Comparison of ENCODE assay signal across 15 cellular contexts in the genomic region with DNA sequence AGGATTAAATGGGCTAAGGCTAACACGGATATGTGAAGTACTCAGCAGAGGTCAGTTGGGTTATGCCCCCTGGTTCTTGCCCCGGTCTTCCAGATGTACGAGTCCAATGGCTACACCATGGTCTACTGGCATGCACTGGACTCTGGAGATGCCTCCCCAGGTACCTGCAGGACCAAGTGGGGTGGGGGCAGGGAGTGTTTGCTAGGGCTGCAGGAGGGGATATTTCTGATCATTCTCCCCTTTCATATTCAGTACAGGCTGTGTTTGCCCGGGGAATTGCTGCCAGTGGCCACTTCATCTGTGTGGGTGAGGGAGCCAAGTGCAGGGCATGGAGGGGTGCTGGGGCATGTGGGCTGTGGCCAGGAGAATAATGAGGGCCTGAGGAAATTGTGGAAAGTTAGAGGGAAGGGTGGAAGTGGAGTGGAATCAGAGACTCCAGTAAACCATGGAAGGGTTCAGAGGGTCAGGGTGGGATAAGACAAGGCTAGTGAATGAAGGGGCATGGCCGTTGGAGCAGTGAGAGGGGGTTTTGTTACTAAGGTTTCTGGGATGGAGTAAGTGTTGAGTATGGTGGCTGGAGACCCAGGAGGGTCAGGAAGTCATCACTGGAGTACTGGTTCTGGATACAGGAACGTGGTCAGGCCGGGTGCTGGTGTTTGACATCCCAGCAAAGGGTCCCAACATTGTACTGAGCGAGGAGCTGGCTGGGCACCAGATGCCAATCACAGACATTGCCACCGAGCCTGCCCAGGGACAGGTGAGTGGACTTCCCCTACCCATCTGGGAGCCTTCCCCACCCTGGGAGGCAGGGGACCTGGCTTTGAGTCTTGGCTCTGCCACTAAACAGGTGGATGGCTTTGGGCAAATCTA. TPM values are rescaled to one million over a fixed set of nuclear protein-coding genes. Genes with fewer than 3 reads are reported as not detected.
DNase-seq lines count a peak whose midpoint lies in the region; ATAC-seq, FAIRE-seq and TF ChIP-seq lines count a peak whose summit lies in the region.
"Had no signal": no experiment of that assay in that cellular context is flagged by ENCODE, and none has a peak within 500 bp of the region (broad histone marks: within the 10 kb centered on the region; RNA-seq: fewer than 3 reads in every experiment).

No MANE protein-coding gene starts in this region.

- H4K5ac ChIP-seq in IMR-90 (ENCODE audit: low read depth, low read length) = no peak overlapping the region

- peaks cover 2% of the 10 kb centered on the region for H3K36me3 ChIP-seq in Caco-2 (ENCODE audit: control insufficient read depth, insufficient read depth, low read length)
- peaks cover 35% of the 10 kb centered on the region for H3K36me3 ChIP-seq in IMR-90 (ENCODE audit: control insufficient read depth, insufficient read depth, low read length)
- H3K36me3 ChIP-seq in GM12878 (ENCODE audit: control insufficient read depth in 2 of 2, insufficient read depth in 2 of 2, low read length in 1 of 2) = peaks cover 0 to 12% of the 10 kb centered on the region in 2 experiments; a peak in 1 of 4 replicates
- H3K36me3 ChIP-seq: colonic mucosa had no signal

- no peak for TF ChIP-seq CTCF in Caco-2 (IDR thresholded peaks at IDR 0.05; ENCODE audit: insufficient read depth in 1 of 2, low read depth in 1 of 2, low read length in 1 of 2, severe bottlenecking in 1 of 2, unreplicated experiment in 1 of 2)
- TF ChIP-seq CTCF in IMR-90 (conservative IDR thresholded peaks at IDR 0.05; ENCODE audit: low read depth, low read length) = no peak
- TF ChIP-seq CTCF in GM12878 (IDR thresholded peaks at IDR 0.05 in 2 of 3, conservative IDR thresholded peaks at IDR 0.05 in 1 of 3; ENCODE audit: control insufficient read depth in 2 of 3, extremely low read depth in 1 of 3, insufficient read depth in 1 of 3, low read depth in 3 of 3, low read length in 3 of 3) = no peak

- no peak overlapping the region for H2BK120ac ChIP-seq in IMR-90 (ENCODE audit: low read depth, low read length)

- H2BK5ac ChIP-seq in IMR-90 (ENCODE audit: low read depth, low read length, poor library complexity, severe bottlenecking) = no peak overlapping the region

- H4K8ac ChIP-seq in IMR-90 (ENCODE audit: low read depth in 2 of 2, low read length in 2 of 2) = no peak overlapping the region

- no peaks in the 10 kb centered on the region for H3K27me3 ChIP-seq in Caco-2 (replicated peaks; ENCODE audit: control insufficient read depth, insufficient read depth, low read length)
- no peaks in the 10 kb centered on the region for H3K27me3 ChIP-seq in IMR-90 (ENCODE audit: control insufficient read depth, insufficient read depth, low read length)
- no peaks in the 10 kb centered on the region for H3K27me3 ChIP-seq in GM12878 (replicated peaks in 1 of 2; ENCODE audit: control insufficient read depth in 2 of 2, insufficient read depth in 2 of 2, low read length in 1 of 2)
- H3K27me3 ChIP-seq: colonic mucosa, MG63, pancreas had no signal

- H3K9me3 Mint-ChIP-seq in Caco-2 (ENCODE audit: unreplicated experiment) = no peaks in the 10 kb centered on the region
- no peaks in the 10 kb centered on the region for H3K9me3 Mint-ChIP-seq in natural killer cell treated with Interleukin-12 subunit alpha and Interleukin-12 subunit beta and Interleukin-15 and Interleukin-18, amount 100 ng/mL, for 72 hours

- H3K79me1 ChIP-seq in IMR-90 (ENCODE audit: low read depth in 1 of 2, low read length in 2 of 2) = peaks cover 2 to 8% of the 10 kb centered on the region in 2 experiments; a peak in 2 of 4 replicates

- H3K9ac ChIP-seq in IMR-90 (ENCODE audit: low read depth, low read length) (no peak overlapping the region), GM12878 (ENCODE audit: control insufficient read depth, insufficient read depth, low read length) (no peak overlapping the region)

- H3K23ac ChIP-seq in IMR-90 (ENCODE audit: low read depth, low read length) = no peak overlapping the region

- peak overlapping the region; percentile 98 for H3K27ac Mint-ChIP-seq in Caco-2 (ENCODE audit: unreplicated experiment)
- H3K27ac Mint-ChIP-seq in natural killer cell treated with Interleukin-12 subunit alpha and Interleukin-12 subunit beta and Interleukin-15 and Interleukin-18, amount 100 ng/mL, for 72 hours = peak overlapping the region; percentile 90 to 96

- FAIRE-seq in GM12878 (lab: Jason Lieb, UNC) = no peak
- FAIRE-seq: G401.6, pancreas had no signal

- no peaks in the 10 kb centered on the region for H3K4me1 ChIP-seq in Caco-2
- H3K4me1 ChIP-seq in IMR-90 (ENCODE audit: control insufficient read depth, insufficient read depth, low read length) = peaks cover 3% of the 10 kb centered on the region
- H3K4me1 ChIP-seq in GM12878 (ENCODE audit: control insufficient read depth, insufficient read depth, low read length) = peaks cover 22% of the 10 kb centered on the region
- H3K4me1 ChIP-seq: colonic mucosa had no signal

- peaks cover 8% of the 10 kb centered on the region for H3K27me3 Mint-ChIP-seq in Caco-2 (ENCODE audit: insufficient read depth, unreplicated experiment)
- no peaks in the 10 kb centered on the region for H3K27me3 Mint-ChIP-seq in natural killer cell treated with Interleukin-12 subunit alpha and Interleukin-12 subunit beta and Interleukin-15 and Interleukin-18, amount 100 ng/mL, for 72 hours

- peak overlapping the region; percentile 96 for H3K4me3 Mint-ChIP-seq in Caco-2 (ENCODE audit: unreplicated experiment)
- H3K4me3 Mint-ChIP-seq in natural killer cell treated with Interleukin-12 subunit alpha and Interleukin-12 subunit beta and Interleukin-15 and Interleukin-18, amount 100 ng/mL, for 72 hours = peak overlapping the region; percentile 95

- dilution Hi-C loops in IMR-90 (cut with HindIII; ENCODE audit: low sequenced_read_pairs, unreplicated experiment) = no loop called here

- H3K56ac ChIP-seq in IMR-90 (ENCODE audit: extremely low read depth, insufficient read depth, low read length) = no peak overlapping the region

- H3K27ac ChIP-seq in IMR-90 (ENCODE audit: insufficient read depth, low read length) (no peak overlapping the region), GM12878 (ENCODE audit: control insufficient read depth, insufficient read depth) (no peak overlapping the region)
- H3K27ac ChIP-seq: C4-2B, colonic mucosa, pancreas, SJCRH30 had no signal

- peaks cover 7% of the 10 kb centered on the region for H3K9me1 ChIP-seq in IMR-90 (ENCODE audit: insufficient read depth, low read length)

- H3K36me3 Mint-ChIP-seq in Caco-2 (ENCODE audit: insufficient read depth, unreplicated experiment) = peaks cover 69% of the 10 kb centered on the region
- H3K36me3 Mint-ChIP-seq in natural killer cell treated with Interleukin-12 subunit alpha and Interleukin-12 subunit beta and Interleukin-15 and Interleukin-18, amount 100 ng/mL, for 72 hours = no peaks in the 10 kb centered on the region

- no peaks in the 10 kb centered on the region for H3K9me3 ChIP-seq in Caco-2
- no peaks in the 10 kb centered on the region for H3K9me3 ChIP-seq in IMR-90 (ENCODE audit: control insufficient read depth, insufficient read depth, low read length)
- H3K9me3 ChIP-seq in GM12878 (replicated peaks; ENCODE audit: control insufficient read depth, insufficient read depth, low read length) = no peaks in the 10 kb centered on the region
- H3K9me3 ChIP-seq: colonic mucosa, lower lobe of right lung, MG63, pancreas, SJCRH30 had no signal

- peaks cover 14% of the 10 kb centered on the region for H3K4me1 Mint-ChIP-seq in Caco-2 (ENCODE audit: low read depth, unreplicated experiment)
- H3K4me1 Mint-ChIP-seq in natural killer cell treated with Interleukin-12 subunit alpha and Interleukin-12 subunit beta and Interleukin-15 and Interleukin-18, amount 100 ng/mL, for 72 hours (ENCODE audit: low read depth in 2 of 2) = peaks cover 21 to 24% of the 10 kb centered on the region in 2 donors

- peak overlapping the region; percentile 13 for H2AK9ac ChIP-seq in IMR-90 (replicated peaks; ENCODE audit: low read depth, low read length, poor library complexity)

- no peak for ATAC-seq in IMR-90 (ENCODE audit: low read depth)
- ATAC-seq in GM12878 = no peak
- no peak for ATAC-seq in natural killer cell treated with Interleukin-12 subunit alpha and Interleukin-12 subunit beta and Interleukin-15 and Interleukin-18, amount 100 ng/mL, for 72 hours
- ATAC-seq in esophagus mucosa = no peak
- ATAC-seq in HG03439 (IDR thresholded peaks at IDR 0.05; ENCODE audit: unreplicated experiment) = no peak
- ATAC-seq: lower lobe of right lung, pancreas had no signal

- TF ChIP-seq RAD21 in IMR-90 (IDR thresholded peaks at IDR 0.05; ENCODE audit: low read length) (no peak), GM12878 (IDR thresholded peaks at IDR 0.05; ENCODE audit: insufficient read depth, low read depth, low read length) (no peak)

- SMC1A ChIA-PET in GM12878 (lab: Charles Lee; ENCODE audit: uncharacterized antibody, unreplicated experiment) = interaction anchor here (1.6 kb wide), 1 partner anchor 8 kb away, joined by 4 read pairs; no protein-coding TSS in a partner anchor

- CTCF ChIA-PET in Caco-2 (lab: Charles Lee) = interaction anchor here (0.5 kb wide), 1 partner anchor 34 kb away, joined by 6 read pairs; no protein-coding TSS in a partner anchor
- CTCF ChIA-PET in IMR-90 (lab: Yijun Ruan, JAX) = no interaction called here
- CTCF ChIA-PET in GM12878 (lab: Yijun Ruan, JAX) = no interaction called here

- H2AFZ ChIP-seq in IMR-90 (replicated peaks; ENCODE audit: low read length, poor library complexity) = peak overlapping the region; percentile 5
- no peak overlapping the region for H2AFZ ChIP-seq in GM12878 (ENCODE audit: control insufficient read depth, low read depth, low read length)

- H2BK15ac ChIP-seq in IMR-90 (ENCODE audit: low read depth, low read length) = no peak overlapping the region

- no TSS peak for BruUV-seq in Caco-2 (replicated peaks; lab: Mats Ljungman, UMichigan)
- no TSS peak for BruUV-seq in IMR-90 (replicated peaks; lab: Mats Ljungman, UMichigan)
- BruUV-seq in GM12878 (replicated peaks; lab: Mats Ljungman, UMichigan) = no TSS peak

- POLR2A ChIA-PET in Caco-2 (lab: Charles Lee) (interaction anchor here (1.1 kb wide), 1 partner anchor 17 kb away, joined by 7 read pairs; no protein-coding TSS in a partner anchor), IMR-90 (lab: Charles Lee; ENCODE audit: unreplicated experiment) (no interaction called here), GM12878 (lab: Charles Lee) (interaction anchor here (0.7 to 0.9 kb wide), 2 partner anchors 15 to 17 kb away, joined by 3 read pairs; no protein-coding TSS in a partner anchor)

- H3K18ac ChIP-seq in IMR-90 (ENCODE audit: low read depth, low read length) = no peak overlapping the region

- no peak overlapping the region for H3K4me3 ChIP-seq in Caco-2 (ENCODE audit: low read depth, low read length)
- no peak overlapping the region for H3K4me3 ChIP-seq in IMR-90 (ENCODE audit: insufficient read depth, low read depth, low read length)
- H3K4me3 ChIP-seq in GM12878 = peak overlapping the region; percentile 1; the same call in 1 of the 2 replicates
- H3K4me3 ChIP-seq: colonic mucosa, lower lobe of right lung, MG63, pancreas, SJCRH30 had no signal

- H3K14ac ChIP-seq in IMR-90 (replicated peaks; ENCODE audit: low read depth, low read length) = no peak overlapping the region

- DNase-seq in Caco-2 (no peak), IMR-90 (no peak), GM12878 (ENCODE audit: low read depth, low spot score) (no peak), SW480 (ENCODE audit: low spot score) (no peak), T1000 (lab: John Stamatoyannopoulos, UW) (no peak)
- no peak for DNase-seq in natural killer cell treated with Interleukin-12 subunit alpha and Interleukin-12 subunit beta and Interleukin-15 and Interleukin-18, amount 100 ng/mL, for 72 hours (ENCODE audit: low spot score)
- DNase-seq: colonic mucosa, lower lobe of right lung, MG63, SJCRH30 had no signal

- H4K20me1 ChIP-seq in IMR-90 (ENCODE audit: insufficient read depth, low read length) = 0 out of 2 replicates have a peak, but pooled peaks cover 3% of the 10 kb centered on the region
- no peaks in the 10 kb centered on the region for H4K20me1 ChIP-seq in GM12878 (ENCODE audit: control insufficient read depth, insufficient read depth)

- no peak overlapping the region for H3K4me2 ChIP-seq in IMR-90 (ENCODE audit: low read depth, low read length)
- H3K4me2 ChIP-seq in GM12878 (ENCODE audit: control insufficient read depth, insufficient read depth) = no peak overlapping the region; the same call in 1 of the 2 replicates

- intact Hi-C loops in Caco-2 (cut with micrococcal nuclease; ENCODE audit: unreplicated experiment) (loop anchor here (2.0 kb wide), 2 partner anchors 17 to 31 kb away; partner anchors contain the start of genes INO80B and RTKN), IMR-90 (cut with micrococcal nuclease) (no loop called here), GM12878 (cut with micrococcal nuclease; ENCODE audit: unreplicated experiment) (no loop called here)

- no peak for TF ChIP-seq POLR2A in IMR-90 (IDR thresholded peaks at IDR 0.05; ENCODE audit: low read depth, low read length)
- TF ChIP-seq POLR2A in GM12878 (IDR thresholded peaks at IDR 0.05; ENCODE audit: low read depth, low read length) = no peak

- H2AK5ac ChIP-seq in IMR-90 (ENCODE audit: low read depth, low read length) = no peak overlapping the region

- TF ChIP-seq EP300 in GM12878 (IDR thresholded peaks at IDR 0.05; ENCODE audit: borderline replicate concordance in 1 of 2, control insufficient read depth in 1 of 2, low read depth in 2 of 2, low read length in 2 of 2) = no peak

- H4K91ac ChIP-seq in IMR-90 (ENCODE audit: insufficient read depth, low read depth, low read length) = no peak overlapping the region

- no peak overlapping the region for H3K4ac ChIP-seq in IMR-90 (ENCODE audit: low read depth, low read length)

- peaks cover 9% of the 10 kb centered on the region for H3K79me2 ChIP-seq in GM12878 (ENCODE audit: control insufficient read depth, insufficient read depth, low read length)

- 88% methylated on average over 5 of the region's 9 CpGs; no CpG with 5 or more reads in 1 of the 2 experiments for WGBS in IMR-90 (ENCODE audit: extremely low coverage in 2 of 2, insufficient read length in 1 of 2), 2 experiments
- WGBS in GM12878 (ENCODE audit: insufficient coverage, insufficient replicate concordance, low lambda C conversion rate, missing lambda C conversion rate) = 86% methylated on average over 9 of the region's 9 CpGs

- in situ Hi-C loops in IMR-90 (cut with MboI; ENCODE audit: low sequenced_read_pairs) (no loop called here), GM12878 (cut with MboI) (no loop called here)

- no peak overlapping the region for H2BK20ac ChIP-seq in IMR-90 (ENCODE audit: low read depth, low read length)

- RAD21 ChIA-PET in GM12878 (lab: Charles Lee; ENCODE audit: unreplicated experiment) = interaction anchor here (0.6 to 1.5 kb wide), 3 partner anchors 10 to 31 kb away, joined by 3 read pairs; no protein-coding TSS in a partner anchor

RNA-seq across cellular contexts. Expression of gene WDR54, which starts 1.9 kb away (rescaled TPM):
- total RNA-seq in Caco-2 (2022) (8.4 and 9.9 TPM in 2 replicates), IMR-90 (2012; rRNA removed) (43.6 and 57.2 TPM in 2 replicates), GM12878 (2014; rRNA removed) (71.8 and 77.1 TPM in 2 replicates), GM12878 (2014; rRNA removed; fragmentation: Illumina TruSeq; extraction: Trizol) (38.2 and 39.0 TPM in 2 replicates), GM12878 (2021) (64.8 and 66.0 TPM in 2 replicates), esophagus mucosa (4.3 TPM)
- polyA plus RNA-seq in IMR-90 (2012; rRNA removed) (47.2 and 47.9 TPM in 2 replicates), GM12878 (2011; rRNA removed) (72.2 and 116 TPM in 2 replicates), GM12878 (2014; fragmentation: Illumina TruSeq; extraction: Trizol) (22.3 and 43.0 TPM in 2 replicates), GM12878 (2014; fragmentation: Nextera tagmentation; extraction: Ambion mirVana) (10 to 100 TPM; 88.7 to 89.5 TPM), GM12878 (2014; rRNA removed) (80.8 and 90.9 TPM in 2 replicates), GM12878 (2016; fragmentation: Nextera tagmentation; extraction: Ambion mirVana) (100 to 1,000 TPM; 104 to 116 TPM)
- polyA plus RNA-seq in IMR-90 (2012; cell fraction: cytosol; rRNA removed) = 39.3 and 56.6 TPM in 2 replicates
- 28.5 and 62.3 TPM in 2 replicates for polyA plus RNA-seq in IMR-90 (2012; cell fraction: nucleus; rRNA removed; ENCODE audit: low replicate concordance)
- 58.9 and 61.5 TPM in 2 replicates for total RNA-seq in GM12878 (2013; cell fraction: nucleolus; rRNA removed)
- 64.2 TPM for polyA plus RNA-seq in GM12878 (2011; ENCODE audit: low read depth)
- 215 and 228 TPM in 2 replicates for polyA plus RNA-seq in GM12878 (2011; cell fraction: cytosol; rRNA removed)
- polyA plus RNA-seq in GM12878 (2011; cell fraction: nucleus; rRNA removed) = 204 and 286 TPM in 2 replicates
- polyA plus RNA-seq in GM12878 (2012) = 92.9 and 130 TPM in 2 replicates
- polyA minus RNA-seq in GM12878 (2011; rRNA and poly(A)+ RNA removed) = 151 and 248 TPM in 2 replicates
- 50.4 and 56.4 TPM in 2 replicates for polyA minus RNA-seq in GM12878 (2011; cell fraction: cytosol; rRNA and poly(A)+ RNA removed)
- 41.8 and 61.0 TPM in 2 replicates for polyA minus RNA-seq in GM12878 (2011; cell fraction: nucleus; rRNA and poly(A)+ RNA removed)
- 10 to 100 TPM; 41.8 to 44.9 TPM for total RNA-seq in natural killer cell treated with Interleukin-12 subunit alpha and Interleukin-12 subunit beta and Interleukin-15 and Interleukin-18, amount 100 ng/mL, for 72 hours

RNA-seq across cellular contexts. Expression of gene C2orf81, which starts 2.0 kb away (rescaled TPM):
- total RNA-seq in Caco-2 (2022) (0.84 and 1.7 TPM in 2 replicates), IMR-90 (2012; rRNA removed) (under 0.01 and 0.18 TPM in 2 replicates), GM12878 (2014; rRNA removed) (3.7 and 4.4 TPM in 2 replicates), GM12878 (2014; rRNA removed; fragmentation: Illumina TruSeq; extraction: Trizol) (1.3 and 2.0 TPM in 2 replicates), GM12878 (2021) (9.5 and 9.8 TPM in 2 replicates), esophagus mucosa (0.56 TPM)
- polyA plus RNA-seq in IMR-90 (2012; rRNA removed) (0.26 and 0.74 TPM in 2 replicates), GM12878 (2011; rRNA removed) (0.81 and 1.1 TPM in 2 replicates), GM12878 (2014; fragmentation: Illumina TruSeq; extraction: Trizol) (0.57 and 1.7 TPM in 2 replicates), GM12878 (2014; fragmentation: Nextera tagmentation; extraction: Ambion mirVana) (under 1 TPM; 0.10 to 0.27 TPM), GM12878 (2014; rRNA removed) (4.8 and 6.3 TPM in 2 replicates), GM12878 (2016; fragmentation: Nextera tagmentation; extraction: Ambion mirVana) (1 to 10 TPM; 3.3 to 3.5 TPM)
- 0.55 and 0.91 TPM in 2 replicates for polyA plus RNA-seq in IMR-90 (2012; cell fraction: cytosol; rRNA removed)
- polyA plus RNA-seq in IMR-90 (2012; cell fraction: nucleus; rRNA removed; ENCODE audit: low replicate concordance) = 0.39 and 0.88 TPM in 2 replicates
- total RNA-seq in GM12878 (2013; cell fraction: nucleolus; rRNA removed) = 3.2 and 4.9 TPM in 2 replicates
- 1.8 TPM for polyA plus RNA-seq in GM12878 (2011; ENCODE audit: low read depth)
- polyA plus RNA-seq in GM12878 (2011; cell fraction: cytosol; rRNA removed) = 2.4 and 2.5 TPM in 2 replicates
- polyA plus RNA-seq in GM12878 (2011; cell fraction: nucleus; rRNA removed) = 2.6 and 3.7 TPM in 2 replicates
- 4.2 and 5.5 TPM in 2 replicates for polyA plus RNA-seq in GM12878 (2012)
- 0.66 and 2.6 TPM in 2 replicates for polyA minus RNA-seq in GM12878 (2011; rRNA and poly(A)+ RNA removed)
- 1.0 and 1.6 TPM in 2 replicates for polyA minus RNA-seq in GM12878 (2011; cell fraction: cytosol; rRNA and poly(A)+ RNA removed)
- 0.73 and 1.7 TPM in 2 replicates for polyA minus RNA-seq in GM12878 (2011; cell fraction: nucleus; rRNA and poly(A)+ RNA removed)
- 1 to 10 TPM; 1.7 to 2.2 TPM for total RNA-seq in natural killer cell treated with Interleukin-12 subunit alpha and Interleukin-12 subunit beta and Interleukin-15 and Interleukin-18, amount 100 ng/mL, for 72 hours

RNA-seq across cellular contexts. Expression of gene RTKN, which starts 18.3 kb away (rescaled TPM):
- total RNA-seq in Caco-2 (2022) (123 and 139 TPM in 2 replicates), IMR-90 (2012; rRNA removed) (9.4 and 11.1 TPM in 2 replicates), GM12878 (2014; rRNA removed) (8.7 and 9.4 TPM in 2 replicates), GM12878 (2014; rRNA removed; fragmentation: Illumina TruSeq; extraction: Trizol) (4.0 and 5.4 TPM in 2 replicates), GM12878 (2021) (11.9 and 12.3 TPM in 2 replicates), esophagus mucosa (18.3 TPM)
- polyA plus RNA-seq in IMR-90 (2012; rRNA removed) (19.7 and 22.3 TPM in 2 replicates), GM12878 (2011; rRNA removed) (1.8 and 3.2 TPM in 2 replicates), GM12878 (2014; fragmentation: Illumina TruSeq; extraction: Trizol) (2.8 and 6.0 TPM in 2 replicates), GM12878 (2014; fragmentation: Nextera tagmentation; extraction: Ambion mirVana) (under 1 TPM; 0.50 to 0.91 TPM), GM12878 (2014; rRNA removed) (12.3 and 16.1 TPM in 2 replicates), GM12878 (2016; fragmentation: Nextera tagmentation; extraction: Ambion mirVana) (1 to 10 TPM; 4.8 to 5.3 TPM)
- polyA plus RNA-seq in IMR-90 (2012; cell fraction: cytosol; rRNA removed) = 12.9 and 13.5 TPM in 2 replicates
- polyA plus RNA-seq in IMR-90 (2012; cell fraction: nucleus; rRNA removed; ENCODE audit: low replicate concordance) = 92.0 and 105 TPM in 2 replicates
- total RNA-seq in GM12878 (2013; cell fraction: nucleolus; rRNA removed) = 22.6 and 24.7 TPM in 2 replicates
- 3.7 TPM for polyA plus RNA-seq in GM12878 (2011; ENCODE audit: low read depth)
- 2.9 and 4.0 TPM in 2 replicates for polyA plus RNA-seq in GM12878 (2011; cell fraction: cytosol; rRNA removed)
- polyA plus RNA-seq in GM12878 (2011; cell fraction: nucleus; rRNA removed) = 14.3 and 20.0 TPM in 2 replicates
- 6.4 and 7.4 TPM in 2 replicates for polyA plus RNA-seq in GM12878 (2012)
- polyA minus RNA-seq in GM12878 (2011; rRNA and poly(A)+ RNA removed) = 3.5 and 5.3 TPM in 2 replicates
- polyA minus RNA-seq in GM12878 (2011; cell fraction: cytosol; rRNA and poly(A)+ RNA removed) = 2.0 and 2.1 TPM in 2 replicates
- polyA minus RNA-seq in GM12878 (2011; cell fraction: nucleus; rRNA and poly(A)+ RNA removed) = 6.4 and 8.7 TPM in 2 replicates
- total RNA-seq in natural killer cell treated with Interleukin-12 subunit alpha and Interleukin-12 subunit beta and Interleukin-15 and Interleukin-18, amount 100 ng/mL, for 72 hours = 10 to 100 TPM in 1 of 2 donors, 1 to 10 TPM in 1; 4.6 to 11.6 TPM

RNA-seq across cellular contexts. Expression of gene INO80B, which starts 31.4 kb away (rescaled TPM):
- total RNA-seq in Caco-2 (2022) (25.2 and 29.1 TPM in 2 replicates), IMR-90 (2012; rRNA removed) (4.5 and 5.3 TPM in 2 replicates), GM12878 (2014; rRNA removed) (14.8 and 16.5 TPM in 2 replicates), GM12878 (2014; rRNA removed; fragmentation: Illumina TruSeq; extraction: Trizol) (11.0 and 11.2 TPM in 2 replicates), GM12878 (2021) (26.7 and 26.9 TPM in 2 replicates), esophagus mucosa (22.6 TPM)
- polyA plus RNA-seq in IMR-90 (2012; rRNA removed) (9.2 and 10.5 TPM in 2 replicates), GM12878 (2011; rRNA removed) (11.3 and 14.8 TPM in 2 replicates), GM12878 (2014; fragmentation: Illumina TruSeq; extraction: Trizol) (13.7 and 15.0 TPM in 2 replicates), GM12878 (2014; fragmentation: Nextera tagmentation; extraction: Ambion mirVana) (1 to 10 TPM; 1.3 to 1.8 TPM), GM12878 (2014; rRNA removed) (16.7 and 21.3 TPM in 2 replicates), GM12878 (2016; fragmentation: Nextera tagmentation; extraction: Ambion mirVana) (1 to 10 TPM; 5.0 to 6.7 TPM)
- 11.0 and 11.1 TPM in 2 replicates for polyA plus RNA-seq in IMR-90 (2012; cell fraction: cytosol; rRNA removed)
- polyA plus RNA-seq in IMR-90 (2012; cell fraction: nucleus; rRNA removed; ENCODE audit: low replicate concordance) = 54.7 and 124 TPM in 2 replicates
- total RNA-seq in GM12878 (2013; cell fraction: nucleolus; rRNA removed) = 54.1 and 56.3 TPM in 2 replicates
- polyA plus RNA-seq in GM12878 (2011; ENCODE audit: low read depth) = 6.3 TPM
- 8.0 and 8.9 TPM in 2 replicates for polyA plus RNA-seq in GM12878 (2011; cell fraction: cytosol; rRNA removed)
- polyA plus RNA-seq in GM12878 (2011; cell fraction: nucleus; rRNA removed) = 70.4 and 72.7 TPM in 2 replicates
- 21.6 and 22.4 TPM in 2 replicates for polyA plus RNA-seq in GM12878 (2012)
- polyA minus RNA-seq in GM12878 (2011; rRNA and poly(A)+ RNA removed) = 4.7 and 5.7 TPM in 2 replicates
- polyA minus RNA-seq in GM12878 (2011; cell fraction: cytosol; rRNA and poly(A)+ RNA removed) = 2.4 TPM in 1 of 2 replicates, not detected in the other
- polyA minus RNA-seq in GM12878 (2011; cell fraction: nucleus; rRNA and poly(A)+ RNA removed) = 14.5 and 26.4 TPM in 2 replicates
- 10 to 100 TPM; 42.3 to 45.6 TPM for total RNA-seq in natural killer cell treated with Interleukin-12 subunit alpha and Interleukin-12 subunit beta and Interleukin-15 and Interleukin-18, amount 100 ng/mL, for 72 hours

RNA-seq across cellular contexts. Expression of gene WBP1, which starts 34.8 kb away (rescaled TPM):
- total RNA-seq in Caco-2 (2022) (53.4 and 54.8 TPM in 2 replicates), IMR-90 (2012; rRNA removed) (22.2 and 22.9 TPM in 2 replicates), GM12878 (2014; rRNA removed) (46.3 and 53.3 TPM in 2 replicates), GM12878 (2014; rRNA removed; fragmentation: Illumina TruSeq; extraction: Trizol) (23.6 and 25.5 TPM in 2 replicates), GM12878 (2021) (42.5 and 46.6 TPM in 2 replicates), esophagus mucosa (30.6 TPM)
- polyA plus RNA-seq in IMR-90 (2012; rRNA removed) (78.5 and 89.3 TPM in 2 replicates), GM12878 (2011; rRNA removed) (27.2 and 43.0 TPM in 2 replicates), GM12878 (2014; fragmentation: Illumina TruSeq; extraction: Trizol) (20.4 and 47.7 TPM in 2 replicates), GM12878 (2014; fragmentation: Nextera tagmentation; extraction: Ambion mirVana) (10 to 100 TPM in 1 of 2 experiments, 1 to 10 TPM in 1; 4.2 to 11.5 TPM), GM12878 (2014; rRNA removed) (76.8 and 78.0 TPM in 2 replicates), GM12878 (2016; fragmentation: Nextera tagmentation; extraction: Ambion mirVana) (10 to 100 TPM; 38.5 to 44.6 TPM)
- 114 and 155 TPM in 2 replicates for polyA plus RNA-seq in IMR-90 (2012; cell fraction: cytosol; rRNA removed)
- 453 and 544 TPM in 2 replicates for polyA plus RNA-seq in IMR-90 (2012; cell fraction: nucleus; rRNA removed; ENCODE audit: low replicate concordance)
- 43.3 and 49.4 TPM in 2 replicates for total RNA-seq in GM12878 (2013; cell fraction: nucleolus; rRNA removed)
- polyA plus RNA-seq in GM12878 (2011; ENCODE audit: low read depth) = 29.8 TPM
- polyA plus RNA-seq in GM12878 (2011; cell fraction: cytosol; rRNA removed) = 77.7 and 89.4 TPM in 2 replicates
- polyA plus RNA-seq in GM12878 (2011; cell fraction: nucleus; rRNA removed) = 332 and 388 TPM in 2 replicates
- 65.8 and 66.5 TPM in 2 replicates for polyA plus RNA-seq in GM12878 (2012)
- 19.5 and 28.5 TPM in 2 replicates for polyA minus RNA-seq in GM12878 (2011; rRNA and poly(A)+ RNA removed)
- 5.3 and 7.4 TPM in 2 replicates for polyA minus RNA-seq in GM12878 (2011; cell fraction: cytosol; rRNA and poly(A)+ RNA removed)
- 33.2 and 55.6 TPM in 2 replicates for polyA minus RNA-seq in GM12878 (2011; cell fraction: nucleus; rRNA and poly(A)+ RNA removed)
- 10 to 100 TPM; 28.6 to 48.0 TPM for total RNA-seq in natural killer cell treated with Interleukin-12 subunit alpha and Interleukin-12 subunit beta and Interleukin-15 and Interleukin-18, amount 100 ng/mL, for 72 hours
